ENCODE assay signal across 8 cellular contexts in genomic region chr5:270340-270739, GRCh38. TPM values are rescaled to one million over a fixed set of nuclear protein-coding genes. Genes with fewer than 3 reads are reported as not detected.
DNase-seq lines count a peak whose midpoint lies in the region; ATAC-seq and TF ChIP-seq lines count a peak whose summit lies in the region.

No MANE protein-coding gene starts in this region.

- H3K9me3 ChIP-seq in ES-I3 (ENCODE audit: control insufficient read depth, insufficient read depth, low read length) (no peaks in the 10 kb centered on the region), OCI-LY3 (ENCODE audit: insufficient read depth, low read length) (no peaks in the 10 kb centered on the region)

- H3K27me3 Mint-ChIP-seq in progenitor cell of endocrine pancreas: no peaks in the 10 kb centered on the region

- DNase-seq in epithelial cell of prostate (ENCODE audit: low read depth, low spot score) (no peak), progenitor cell of endocrine pancreas (ENCODE audit: low spot score, unreplicated experiment) (no peak), GDM1 (lab: John Stamatoyannopoulos, UW) (no peak)

- H3K36me3 ChIP-seq in ES-I3 (ENCODE audit: insufficient read depth, low read length) (no peaks in the 10 kb centered on the region; the same call in 1 of the 2 replicates), OCI-LY3 (replicated peaks; ENCODE audit: low read depth, low read length) (no peaks in the 10 kb centered on the region)

- TF ChIP-seq CTCF in OCI-LY3 (IDR thresholded peaks at IDR 0.05; ENCODE audit: low read depth, low read length): no peak
- no peak for TF ChIP-seq CTCF in progenitor cell of endocrine pancreas (IDR thresholded peaks at IDR 0.05; ENCODE audit: unreplicated experiment)

- H4K20me1 ChIP-seq in OCI-LY3 (ENCODE audit: insufficient read depth, low read length): no peaks in the 10 kb centered on the region

- H3K4me1 ChIP-seq in ES-I3 (ENCODE audit: insufficient read depth, low read length): no peaks in the 10 kb centered on the region
- no peaks in the 10 kb centered on the region for H3K4me1 ChIP-seq in OCI-LY3 (ENCODE audit: low read length)

- peaks cover 15% of the 10 kb centered on the region for H3K4me1 Mint-ChIP-seq in progenitor cell of endocrine pancreas (ENCODE audit: low read depth)

- peak overlapping the region; percentile 95 for H3K27ac Mint-ChIP-seq in progenitor cell of endocrine pancreas

- peak overlapping the region; percentile 61 for H3K9ac ChIP-seq in ES-I3 (ENCODE audit: low read depth, low read length)
- H3K9ac ChIP-seq in OCI-LY3 (ENCODE audit: low read length): 0 out of 2 replicates have a peak overlapping the region, but pooled peaks have one; percentile 63

- peak overlapping the region; percentile 84 for H3K4me3 Mint-ChIP-seq in progenitor cell of endocrine pancreas (ENCODE audit: low read depth)

- H3K36me3 Mint-ChIP-seq in progenitor cell of endocrine pancreas (ENCODE audit: insufficient read depth): peaks cover 5% of the 10 kb centered on the region

- no peaks in the 10 kb centered on the region for H3K27me3 ChIP-seq in OCI-LY3 (ENCODE audit: low read depth, low read length)

- H3K79me2 ChIP-seq in OCI-LY3 (ENCODE audit: low read length): peaks cover 36% of the 10 kb centered on the region

- H3K27ac ChIP-seq in OCI-LY3 (ENCODE audit: low read length): no peak overlapping the region
- peak overlapping the region; percentile 82 for H3K27ac ChIP-seq in epithelial cell of prostate

- no peaks in the 10 kb centered on the region for H3K9me3 Mint-ChIP-seq in progenitor cell of endocrine pancreas (ENCODE audit: low read depth)

- H3K4me3 ChIP-seq in OCI-LY3 (ENCODE audit: low read length): peak overlapping the region; percentile 87

- peak overlapping the region; percentile 55 for H3K4me2 ChIP-seq in OCI-LY3 (ENCODE audit: low read length)

- ATAC-seq in GM21367 (IDR thresholded peaks at IDR 0.05; ENCODE audit: unreplicated experiment) (no peak), HG03469 (IDR thresholded peaks at IDR 0.05; ENCODE audit: unreplicated experiment) (no peak), GM18861 (IDR thresholded peaks at IDR 0.05; ENCODE audit: unreplicated experiment) (no peak)

- no peak overlapping the region for H2AFZ ChIP-seq in OCI-LY3 (ENCODE audit: low read depth, low read length)

RNA-seq across cellular contexts. Expression of gene PDCD6, which starts 1.1 kb away (rescaled TPM):
- total RNA-seq in progenitor cell of endocrine pancreas: 79.2 and 87.2 TPM in 2 replicates

RNA-seq across cellular contexts. Expression of gene AHRR, which starts 51.2 kb away (rescaled TPM):
- total RNA-seq in progenitor cell of endocrine pancreas: 0.69 and 1.3 TPM in 2 replicates

RNA-seq across cellular contexts. Expression of gene SDHA, which starts 52.2 kb away (rescaled TPM):
- total RNA-seq in progenitor cell of endocrine pancreas: 88.1 and 88.5 TPM in 2 replicates

RNA-seq across cellular contexts. Expression of gene CCDC127, which starts 52.4 kb away (rescaled TPM):
- total RNA-seq in progenitor cell of endocrine pancreas: 8.8 and 10.1 TPM in 2 replicates
